ENCODE assay signal across 2 cellular contexts in genomic region chr14:24194873-24195185, GRCh38.
TF ChIP-seq lines count a peak whose summit lies in the region.

No MANE protein-coding gene starts in this region.

TF ChIP-seq in SK-N-SH, 30 proteins besides CTCF, POLR2A, EP300 and RAD21 (continued from another document):
- TF ChIP-seq IRF3 (IDR thresholded peaks at IDR 0.05; ENCODE audit: low read depth, low read length), result no peak
- TF ChIP-seq TCF12 (IDR thresholded peaks at IDR 0.05), result no peak
- TF ChIP-seq JUND (IDR thresholded peaks at IDR 0.05), result no peak
- TF ChIP-seq FOSL2 (IDR thresholded peaks at IDR 0.05; ENCODE audit: borderline replicate concordance, low read depth), result no peak
- TF ChIP-seq RXRA (IDR thresholded peaks at IDR 0.05; ENCODE audit: borderline replicate concordance, low read depth), result no peak
- TF ChIP-seq TAF1 (IDR thresholded peaks at IDR 0.05; ENCODE audit: borderline replicate concordance, low read depth, low read length), result no peak
- no peak for TF ChIP-seq REST (IDR thresholded peaks at IDR 0.05; ENCODE audit: low read depth, low read length)
- no peak; the same call in 1 of the 2 replicates for TF ChIP-seq MXI1 (IDR thresholded peaks at IDR 0.05; ENCODE audit: low read depth, low read length)
- no peak for TF ChIP-seq NRF1 (IDR thresholded peaks at IDR 0.05; ENCODE audit: low read depth, low read length)
- TF ChIP-seq MAX (IDR thresholded peaks at IDR 0.05; ENCODE audit: low read depth), result no peak
- TF ChIP-seq NFIC (IDR thresholded peaks at IDR 0.05; ENCODE audit: borderline replicate concordance), result no peak
- TF ChIP-seq GATA2 (CRISPR knock-in tag; IDR thresholded peaks at IDR 0.05), result no peak
- TF ChIP-seq YY1 (IDR thresholded peaks at IDR 0.05; ENCODE audit: low read depth), result no peak
- TF ChIP-seq USF2 (IDR thresholded peaks at IDR 0.05; ENCODE audit: borderline replicate concordance, low read depth, low read length), result no peak

TF ChIP-seq in SK-N-SH treated with all-trans-retinoic acid at 6 μM for 48 hours, 23 proteins besides CTCF, POLR2A, EP300 and RAD21 (continued from another document):
- TF ChIP-seq CREB5 (CRISPR knock-in tag; IDR thresholded peaks at IDR 0.05; ENCODE audit: low read depth), result no peak
- TF ChIP-seq CSDC2 (CRISPR knock-in tag; IDR thresholded peaks at IDR 0.05), result no peak
- no peak for TF ChIP-seq GLIS3 (CRISPR knock-in tag; IDR thresholded peaks at IDR 0.05)
- no peak for TF ChIP-seq ARNTL (CRISPR knock-in tag; IDR thresholded peaks at IDR 0.05; ENCODE audit: borderline replicate concordance, low read depth)
- TF ChIP-seq TOX (CRISPR knock-in tag; IDR thresholded peaks at IDR 0.05; ENCODE audit: borderline replicate concordance), result no peak
- TF ChIP-seq ZFP30 (CRISPR knock-in tag; IDR thresholded peaks at IDR 0.05), result no peak
- no peak for TF ChIP-seq SNAI2 (CRISPR knock-in tag; IDR thresholded peaks at IDR 0.05)
